15 cellular contexts compared by ENCODE assay signal in the genomic region with DNA sequence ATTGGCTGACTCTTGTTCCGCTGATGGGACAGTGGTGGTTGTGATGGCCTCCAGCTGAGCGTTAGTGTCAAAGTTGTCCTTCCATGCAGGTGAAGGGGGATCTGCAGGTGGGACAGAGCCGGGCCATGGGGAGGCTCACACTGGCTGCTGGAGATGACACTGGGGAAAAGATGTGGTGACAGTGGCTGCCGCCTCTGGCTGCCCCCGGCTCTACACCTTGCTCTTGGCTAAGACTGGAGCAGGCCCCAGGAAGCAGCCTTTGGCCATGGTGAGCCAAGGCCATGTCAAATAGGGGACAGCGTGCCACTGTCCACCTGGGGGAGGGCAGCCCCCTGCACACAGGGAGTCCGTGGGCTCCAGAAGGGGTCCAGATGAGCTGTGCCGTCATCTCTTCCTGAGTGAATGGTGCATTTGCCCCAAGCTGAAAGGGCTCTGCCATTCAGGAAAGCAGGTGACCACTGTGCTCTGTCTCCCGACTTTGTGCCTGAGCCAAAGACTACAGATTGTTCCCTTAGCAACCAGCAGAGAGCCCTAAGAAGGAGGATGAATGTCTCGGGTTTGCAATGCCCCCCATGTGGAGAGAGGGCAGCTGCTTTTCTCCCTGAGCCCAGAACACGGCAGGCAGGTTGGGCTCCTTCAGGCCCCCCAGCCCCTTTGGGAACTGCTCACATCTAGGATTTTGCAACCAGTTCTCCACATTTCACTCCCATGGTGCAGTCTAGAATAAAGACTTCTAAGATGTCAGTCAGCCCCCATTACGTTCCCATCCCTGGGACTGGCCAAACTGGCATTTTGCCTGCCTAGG.
DNase-seq lines count a peak whose midpoint lies in the region; ATAC-seq and TF ChIP-seq lines count a peak whose summit lies in the region.
"Had no signal": no experiment of that assay in that cellular context is flagged by ENCODE, and none has a peak within 500 bp of the region (broad histone marks: within the 10 kb centered on the region; RNA-seq: fewer than 3 reads in every experiment).

No MANE protein-coding gene starts in this region.

- H3K4me1 ChIP-seq in prostate gland (replicated peaks) = no peaks in the 10 kb centered on the region
- H3K4me1 ChIP-seq: A549, Caco-2, SJCRH30 had no signal

- no peak overlapping the region for H3K27ac Mint-ChIP-seq in activated CD8-positive, alpha-beta T cell treated with anti-CD3 and anti-CD28 coated beads, Interleukin-2, amount 10 ng/mL, durations not matched to agents 7 days and 5 days
- H3K27ac Mint-ChIP-seq in activated CD8-positive, alpha-beta T cell treated with anti-CD3 and anti-CD28 coated beads for 36 hours = no peak overlapping the region
- H3K27ac Mint-ChIP-seq in activated T-helper 17 cell treated with anti-CD3 and anti-CD28 coated beads, Interleukin-2, amount 50 U/mL, for 72 hours = peak overlapping the region; percentile 32
- H3K27ac Mint-ChIP-seq in stimulated activated effector memory CD8-positive, alpha-beta T cell treated with anti-CD3 and anti-CD28 coated beads, Interleukin-12 subunit alpha, Interleukin-12 subunit beta, amount 100 ng/mL, for 72 hours = peak overlapping the region; percentile 80
- H3K27ac Mint-ChIP-seq: CD4-positive, alpha-beta T cell had no signal

- intact Hi-C loops in activated CD8-positive, alpha-beta T cell treated with anti-CD3 and anti-CD28 coated beads for 36 hours (cut with micrococcal nuclease) = no loop called here
- intact Hi-C loops in prostate gland (cut with DNase I) = no loop called here

- H3K4me3 Mint-ChIP-seq in activated CD8-positive, alpha-beta T cell treated with anti-CD3 and anti-CD28 coated beads, Interleukin-2, amount 10 ng/mL, durations not matched to agents 7 days and 5 days = no peak overlapping the region
- H3K4me3 Mint-ChIP-seq in activated CD8-positive, alpha-beta T cell treated with anti-CD3 and anti-CD28 coated beads for 36 hours = no peak overlapping the region
- H3K4me3 Mint-ChIP-seq in activated T-helper 17 cell treated with anti-CD3 and anti-CD28 coated beads, Interleukin-2, amount 50 U/mL, for 72 hours = peak overlapping the region; percentile 33
- no peak overlapping the region for H3K4me3 Mint-ChIP-seq in stimulated activated effector memory CD8-positive, alpha-beta T cell treated with anti-CD3 and anti-CD28 coated beads, Interleukin-12 subunit alpha, Interleukin-12 subunit beta, amount 100 ng/mL, for 72 hours
- H3K4me3 Mint-ChIP-seq: CD4-positive, alpha-beta T cell had no signal

- no peaks in the 10 kb centered on the region for H3K9me3 Mint-ChIP-seq in activated CD8-positive, alpha-beta T cell treated with anti-CD3 and anti-CD28 coated beads, Interleukin-2, amount 10 ng/mL, durations not matched to agents 7 days and 5 days (ENCODE audit: insufficient read depth)
- peaks cover 11% of the 10 kb centered on the region for H3K9me3 Mint-ChIP-seq in activated CD8-positive, alpha-beta T cell treated with anti-CD3 and anti-CD28 coated beads for 36 hours
- H3K9me3 Mint-ChIP-seq in activated T-helper 17 cell treated with anti-CD3 and anti-CD28 coated beads, Interleukin-2, amount 50 U/mL, for 72 hours = no peaks in the 10 kb centered on the region
- no peaks in the 10 kb centered on the region for H3K9me3 Mint-ChIP-seq in stimulated activated effector memory CD8-positive, alpha-beta T cell treated with anti-CD3 and anti-CD28 coated beads, Interleukin-12 subunit alpha, Interleukin-12 subunit beta, amount 100 ng/mL, for 72 hours
- H3K9me3 Mint-ChIP-seq: CD4-positive, alpha-beta T cell had no signal

- H3K36me3 ChIP-seq in prostate gland = no peaks in the 10 kb centered on the region
- H3K36me3 ChIP-seq: SJCRH30 had no signal

- no peak for TF ChIP-seq CTCF in activated CD8-positive, alpha-beta T cell treated with anti-CD3 and anti-CD28 coated beads for 36 hours (IDR thresholded peaks at IDR 0.05)
- no peak for TF ChIP-seq CTCF in prostate gland (IDR thresholded peaks at IDR 0.05)

- CTCF ChIA-PET in activated CD8-positive, alpha-beta T cell treated with anti-CD3 and anti-CD28 coated beads, Interleukin-2, amount 10 ng/mL, durations not matched to agents 7 days and 5 days (lab: Charles Lee) = no interaction called here
- CTCF ChIA-PET in activated CD8-positive, alpha-beta T cell treated with anti-CD3 and anti-CD28 coated beads for 36 hours (lab: Charles Lee) = interaction anchor here (1.3 kb wide), 1 partner anchor 11 kb away, joined by 3 read pairs; no protein-coding TSS in a partner anchor

- H3K36me3 Mint-ChIP-seq in activated CD8-positive, alpha-beta T cell treated with anti-CD3 and anti-CD28 coated beads, Interleukin-2, amount 10 ng/mL, durations not matched to agents 7 days and 5 days (ENCODE audit: low read depth) = no peaks in the 10 kb centered on the region
- H3K36me3 Mint-ChIP-seq in activated CD8-positive, alpha-beta T cell treated with anti-CD3 and anti-CD28 coated beads for 36 hours (ENCODE audit: low read depth) = peaks cover 2% of the 10 kb centered on the region
- no peaks in the 10 kb centered on the region for H3K36me3 Mint-ChIP-seq in activated T-helper 17 cell treated with anti-CD3 and anti-CD28 coated beads, Interleukin-2, amount 50 U/mL, for 72 hours (ENCODE audit: low read depth)
- H3K36me3 Mint-ChIP-seq in stimulated activated effector memory CD8-positive, alpha-beta T cell treated with anti-CD3 and anti-CD28 coated beads, Interleukin-12 subunit alpha, Interleukin-12 subunit beta, amount 100 ng/mL, for 72 hours = no peaks in the 10 kb centered on the region

- no peaks in the 10 kb centered on the region for H3K27me3 ChIP-seq in prostate gland (replicated peaks; ENCODE audit: insufficient read depth)

- peaks cover 9% of the 10 kb centered on the region for H3K4me1 Mint-ChIP-seq in activated CD8-positive, alpha-beta T cell treated with anti-CD3 and anti-CD28 coated beads, Interleukin-2, amount 10 ng/mL, durations not matched to agents 7 days and 5 days (ENCODE audit: low read depth)
- H3K4me1 Mint-ChIP-seq in activated CD8-positive, alpha-beta T cell treated with anti-CD3 and anti-CD28 coated beads for 36 hours (ENCODE audit: low read depth) = peaks cover 45% of the 10 kb centered on the region
- peaks cover 14% of the 10 kb centered on the region for H3K4me1 Mint-ChIP-seq in activated T-helper 17 cell treated with anti-CD3 and anti-CD28 coated beads, Interleukin-2, amount 50 U/mL, for 72 hours
- peaks cover 33% of the 10 kb centered on the region for H3K4me1 Mint-ChIP-seq in stimulated activated effector memory CD8-positive, alpha-beta T cell treated with anti-CD3 and anti-CD28 coated beads, Interleukin-12 subunit alpha, Interleukin-12 subunit beta, amount 100 ng/mL, for 72 hours

- TF ChIP-seq POLR2A in prostate gland (IDR thresholded peaks at IDR 0.05) = no peak

- no peaks in the 10 kb centered on the region for H3K9me3 ChIP-seq in prostate gland
- H3K9me3 ChIP-seq: A549, Caco-2, SJCRH30 had no signal

- ATAC-seq in activated CD8-positive, alpha-beta T cell treated with anti-CD3 and anti-CD28 coated beads, Interleukin-2, amount 10 ng/mL, durations not matched to agents 7 days and 5 days = no peak
- no peak for ATAC-seq in activated CD8-positive, alpha-beta T cell treated with anti-CD3 and anti-CD28 coated beads for 36 hours
- no peak for ATAC-seq in activated T-helper 17 cell treated with anti-CD3 and anti-CD28 coated beads, Interleukin-2, amount 50 U/mL, for 72 hours (replicated peaks)
- no peak for ATAC-seq in stimulated activated effector memory CD8-positive, alpha-beta T cell treated with anti-CD3 and anti-CD28 coated beads, Interleukin-12 subunit alpha, Interleukin-12 subunit beta, amount 100 ng/mL, for 72 hours
- ATAC-seq: A549 had no signal

- peak; percentile 14 for DNase-seq in activated CD8-positive, alpha-beta T cell treated with anti-CD3 and anti-CD28 coated beads, Interleukin-2, amount 10 ng/mL, durations not matched to agents 7 days and 5 days
- no peak for DNase-seq in activated CD8-positive, alpha-beta T cell treated with anti-CD3 and anti-CD28 coated beads for 36 hours
- DNase-seq in islet precursor cell (peak; percentile 46), prostate gland (ENCODE audit: low spot score) (no peak), NCI-H1092 (lab: John Stamatoyannopoulos, UW) (no peak)
- DNase-seq in stimulated activated effector memory CD8-positive, alpha-beta T cell treated with anti-CD3 and anti-CD28 coated beads, Interleukin-12 subunit alpha, Interleukin-12 subunit beta, amount 100 ng/mL, for 72 hours (ENCODE audit: low spot score in 2 of 2) = peak in 1 of 2 donors; percentile 41
- DNase-seq: Caco-2; CD4-positive, alpha-beta T cell; DMS53; NCI-H1105; NCI-H2227 treated with DMSO at 0.1 percent for 48 hours; NCI-H510A treated with DMSO at 0.1 percent for 48 hours; SJCRH30 had no signal

- H3K4me3 ChIP-seq in prostate gland = no peak overlapping the region
- H3K4me3 ChIP-seq: A549, SJCRH30 had no signal

- H3K27ac ChIP-seq in prostate gland = no peak overlapping the region
- H3K27ac ChIP-seq: A549, SJCRH30 had no signal

- 87% methylated on average over 12 of the region's 12 CpGs for WGBS in prostate gland

- POLR2A ChIA-PET in activated CD8-positive, alpha-beta T cell treated with anti-CD3 and anti-CD28 coated beads, Interleukin-2, amount 10 ng/mL, durations not matched to agents 7 days and 5 days (lab: Charles Lee) = no interaction called here
- POLR2A ChIA-PET in activated CD8-positive, alpha-beta T cell treated with anti-CD3 and anti-CD28 coated beads for 36 hours (lab: Charles Lee) = interaction anchor here (1.1 to 1.3 kb wide), 2 partner anchors 17 to 127 kb away, joined by 3 read pairs; no protein-coding TSS in a partner anchor

- no peaks in the 10 kb centered on the region for H3K27me3 Mint-ChIP-seq in activated CD8-positive, alpha-beta T cell treated with anti-CD3 and anti-CD28 coated beads, Interleukin-2, amount 10 ng/mL, durations not matched to agents 7 days and 5 days (ENCODE audit: low read depth)
- peaks cover 40% of the 10 kb centered on the region for H3K27me3 Mint-ChIP-seq in activated CD8-positive, alpha-beta T cell treated with anti-CD3 and anti-CD28 coated beads for 36 hours
- H3K27me3 Mint-ChIP-seq in activated T-helper 17 cell treated with anti-CD3 and anti-CD28 coated beads, Interleukin-2, amount 50 U/mL, for 72 hours = peaks cover 50% of the 10 kb centered on the region

Comparison
In these comparisons a context has a peak if more than half of its experiments do, and no peak if none do; other contexts are left out.
1. DNase-seq: peak in activated CD8-positive, alpha-beta T cell treated with anti-CD3 and anti-CD28 coated beads, Interleukin-2, amount 10 ng/mL, durations not matched to agents 7 days and 5 days (single experiment) and islet precursor cell (single experiment); none in activated CD8-positive, alpha-beta T cell treated with anti-CD3 and anti-CD28 coated beads for 36 hours (single experiment), prostate gland (single experiment) and NCI-H1092 (single experiment).
2. H3K27ac Mint-ChIP-seq: peak in activated T-helper 17 cell treated with anti-CD3 and anti-CD28 coated beads, Interleukin-2, amount 50 U/mL, for 72 hours (single experiment) and stimulated activated effector memory CD8-positive, alpha-beta T cell treated with anti-CD3 and anti-CD28 coated beads, Interleukin-12 subunit alpha, Interleukin-12 subunit beta, amount 100 ng/mL, for 72 hours (single experiment); none in activated CD8-positive, alpha-beta T cell treated with anti-CD3 and anti-CD28 coated beads, Interleukin-2, amount 10 ng/mL, durations not matched to agents 7 days and 5 days (single experiment) and activated CD8-positive, alpha-beta T cell treated with anti-CD3 and anti-CD28 coated beads for 36 hours (single experiment).